In the genomic region with DNA sequence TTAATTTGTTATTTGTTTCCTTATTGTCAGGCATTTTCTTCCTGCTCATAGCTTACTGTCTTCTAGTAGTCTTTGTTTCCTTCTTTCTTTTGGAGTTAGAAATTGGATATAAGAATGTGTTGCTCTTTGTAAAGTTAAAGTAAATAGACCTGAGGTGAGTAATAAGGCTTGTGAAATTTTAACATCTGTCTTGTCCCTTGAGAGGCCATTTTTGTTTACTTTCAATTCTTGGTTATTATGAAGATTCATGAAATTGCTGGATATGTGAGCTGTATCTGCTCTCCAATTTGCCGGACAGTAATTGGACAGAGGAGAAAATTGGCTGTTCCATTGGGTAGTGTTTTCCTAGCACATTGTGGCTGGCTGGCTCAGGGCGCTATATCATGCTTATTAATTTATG, we compare ENCODE assay signal across 24 cellular contexts.
DNase-seq lines count a peak whose midpoint lies in the region; ATAC-seq, FAIRE-seq and TF ChIP-seq lines count a peak whose summit lies in the region.
"Had no signal": no experiment of that assay in that cellular context is flagged by ENCODE, and none has a peak within 500 bp of the region (broad histone marks: within the 10 kb centered on the region; RNA-seq: fewer than 3 reads in every experiment).

No MANE protein-coding gene starts in this region.

- no peaks in the 10 kb centered on the region for H4K20me1 ChIP-seq in astrocyte (ENCODE audit: insufficient read depth, low read length)

- 79% methylated on average over 2 of the region's 2 CpGs for WGBS in A549 (ENCODE audit: missing lambda C conversion rate)
- WGBS in gastroesophageal sphincter (ENCODE audit: low coverage in 1 of 2), 2 donors, result 59 to 86% methylated on average over 2 of the region's 2 CpGs

- no peaks in the 10 kb centered on the region for H3K9me3 ChIP-seq in A549
- no peaks in the 10 kb centered on the region for H3K9me3 ChIP-seq in astrocyte (ENCODE audit: insufficient read depth, low read depth, low read length)
- H3K9me3 ChIP-seq in gastroesophageal sphincter, result no peaks in the 10 kb centered on the region
- H3K9me3 ChIP-seq: heart right ventricle had no signal

- H3K27me3 ChIP-seq in astrocyte (ENCODE audit: insufficient read depth, low read length), result peaks cover 3% of the 10 kb centered on the region
- no peaks in the 10 kb centered on the region for H3K27me3 ChIP-seq in gastroesophageal sphincter
- H3K27me3 ChIP-seq: heart right ventricle had no signal

- TF ChIP-seq CTCF in A549 (IDR thresholded peaks at IDR 0.05), result no peak
- TF ChIP-seq CTCF in astrocyte (IDR thresholded peaks at IDR 0.05; ENCODE audit: insufficient read depth, low read depth, low read length), result no peak
- TF ChIP-seq CTCF in gastroesophageal sphincter (IDR thresholded peaks at IDR 0.05), result no peak
- TF ChIP-seq CTCF in chondrocyte (IDR thresholded peaks at IDR 0.05), result no peak

- CTCF ChIA-PET in A549 (lab: Yijun Ruan, JAX), result no interaction called here

- TF ChIP-seq POLR2A in A549 (IDR thresholded peaks at IDR 0.05; ENCODE audit: low read length), result no peak
- no peak for TF ChIP-seq POLR2A in gastroesophageal sphincter (IDR thresholded peaks at IDR 0.05)

- no peak overlapping the region for H2AFZ ChIP-seq in astrocyte (ENCODE audit: low read depth, low read length)

- H3K27ac ChIP-seq in A549 (no peak overlapping the region), astrocyte (ENCODE audit: low read depth, low read length) (no peak overlapping the region), gastroesophageal sphincter (no peak overlapping the region)
- H3K27ac ChIP-seq: heart right ventricle had no signal

- no peak for TF ChIP-seq EP300 in A549 (IDR thresholded peaks at IDR 0.05)
- TF ChIP-seq EP300 in gastroesophageal sphincter (IDR thresholded peaks at IDR 0.05), result no peak

- H3K36me3 ChIP-seq in astrocyte (ENCODE audit: insufficient read depth, low read length), result no peaks in the 10 kb centered on the region
- H3K36me3 ChIP-seq in gastroesophageal sphincter, result no peaks in the 10 kb centered on the region
- H3K36me3 ChIP-seq: heart right ventricle had no signal

- FAIRE-seq in A549 (lab: Jason Lieb, UNC) (no peak), astrocyte (lab: Jason Lieb, UNC) (no peak)

- H3K4me1 Mint-ChIP-seq in astrocyte (ENCODE audit: low read depth, unreplicated experiment), result no peaks in the 10 kb centered on the region
- peaks cover 11% of the 10 kb centered on the region for H3K4me1 Mint-ChIP-seq in chondrocyte (ENCODE audit: low read depth)
- H3K4me1 Mint-ChIP-seq in activated T-helper 17 cell treated with anti-CD3 and anti-CD28 coated beads, Interleukin-2, amount 50 U/mL, for 72 hours, result peaks cover 5% of the 10 kb centered on the region
- H3K4me1 Mint-ChIP-seq: activated CD8-positive, alpha-beta memory T cell treated with anti-CD3 and anti-CD28 coated beads, Interleukin-2, amount 10 ng/mL, durations not matched to agents 7 days and 5 days; naive B cell; stimulated activated memory B cell treated with anti-CD40 and anti-IgM and Interleukin-4, amounts not matched to agents 10 μg/mL and 1 μg/mL and 100 μg/mL, for 72 hours had no signal

- H3K9me3 Mint-ChIP-seq in astrocyte (ENCODE audit: unreplicated experiment), result peaks cover 3% of the 10 kb centered on the region
- H3K9me3 Mint-ChIP-seq in chondrocyte (ENCODE audit: low read depth), result peaks cover 4% of the 10 kb centered on the region
- H3K9me3 Mint-ChIP-seq in activated T-helper 17 cell treated with anti-CD3 and anti-CD28 coated beads, Interleukin-2, amount 50 U/mL, for 72 hours, result peaks cover 4% of the 10 kb centered on the region

- H3K27me3 Mint-ChIP-seq in astrocyte (ENCODE audit: low read depth, unreplicated experiment) (no peaks in the 10 kb centered on the region), chondrocyte (ENCODE audit: low read depth) (no peaks in the 10 kb centered on the region)
- no peaks in the 10 kb centered on the region for H3K27me3 Mint-ChIP-seq in activated T-helper 17 cell treated with anti-CD3 and anti-CD28 coated beads, Interleukin-2, amount 50 U/mL, for 72 hours
- H3K27me3 Mint-ChIP-seq: activated CD8-positive, alpha-beta memory T cell treated with anti-CD3 and anti-CD28 coated beads, Interleukin-2, amount 10 ng/mL, durations not matched to agents 7 days and 5 days; naive B cell; stimulated activated memory B cell treated with anti-CD40 and anti-IgM and Interleukin-4, amounts not matched to agents 10 μg/mL and 1 μg/mL and 100 μg/mL, for 72 hours had no signal

- peak in 1 of 2 experiments; percentile 16 for DNase-seq in A549 (ENCODE audit: low read depth in 1 of 2, low spot score in 1 of 2)
- peak; percentile 11 for DNase-seq in GM04503 (ENCODE audit: low read depth)
- DNase-seq in astrocyte (ENCODE audit: low read depth), result peak; percentile 44
- no peak for DNase-seq in chondrocyte (ENCODE audit: low spot score)
- DNase-seq: activated CD4-positive, alpha-beta T cell treated with anti-CD3 and anti-CD28 coated beads for 1 hour; activated CD8-positive, alpha-beta memory T cell treated with anti-CD3 and anti-CD28 coated beads, Interleukin-2, amount 10 ng/mL, durations not matched to agents 7 days and 5 days; activated effector memory CD4-positive, alpha-beta T cell treated with Interleukin-2 at 50 U/mL for 16 hours; amniotic stem cell; COR-L47; heart right ventricle; KG1; naive B cell; NCI-H1092 treated with DMSO at 0.1 percent for 48 hours; NCI-H2107; NCI-H748 treated with DMSO at 0.1 percent for 48 hours; trophoblast cell had no signal

- H3K9ac ChIP-seq in astrocyte (ENCODE audit: low read length), result no peak overlapping the region

- peaks cover 16% of the 10 kb centered on the region; the same call in 2 of the 3 replicates for H3K4me1 ChIP-seq in A549
- peaks cover 8% of the 10 kb centered on the region for H3K4me1 ChIP-seq in astrocyte (ENCODE audit: insufficient read depth, low read length)
- H3K4me1 ChIP-seq in gastroesophageal sphincter, result no peaks in the 10 kb centered on the region
- H3K4me1 ChIP-seq: heart right ventricle had no signal

- H3K27ac Mint-ChIP-seq in astrocyte (ENCODE audit: unreplicated experiment), result no peak overlapping the region
- no peak overlapping the region for H3K27ac Mint-ChIP-seq in chondrocyte (ENCODE audit: unreplicated experiment)
- no peak overlapping the region for H3K27ac Mint-ChIP-seq in activated T-helper 17 cell treated with anti-CD3 and anti-CD28 coated beads, Interleukin-2, amount 50 U/mL, for 72 hours
- H3K27ac Mint-ChIP-seq: activated CD8-positive, alpha-beta memory T cell treated with anti-CD3 and anti-CD28 coated beads, Interleukin-2, amount 10 ng/mL, durations not matched to agents 7 days and 5 days; naive B cell; stimulated activated memory B cell treated with anti-CD40 and anti-IgM and Interleukin-4, amounts not matched to agents 10 μg/mL and 1 μg/mL and 100 μg/mL, for 72 hours; T-helper 2 cell treated with Interferon-gamma antibody and Interleukin-4, amounts not matched to agents 5 μg/mL and 100 μg/mL, for 36 hours had no signal

- H3K36me3 Mint-ChIP-seq in astrocyte (ENCODE audit: low read depth, unreplicated experiment), result peaks cover 2% of the 10 kb centered on the region
- no peaks in the 10 kb centered on the region for H3K36me3 Mint-ChIP-seq in chondrocyte (ENCODE audit: low read depth)
- peaks cover 5% of the 10 kb centered on the region for H3K36me3 Mint-ChIP-seq in activated T-helper 17 cell treated with anti-CD3 and anti-CD28 coated beads, Interleukin-2, amount 50 U/mL, for 72 hours (ENCODE audit: low read depth)

- H3K4me3 ChIP-seq in A549 (no peak overlapping the region), astrocyte (ENCODE audit: insufficient read depth, low read depth, low read length) (no peak overlapping the region), gastroesophageal sphincter (no peak overlapping the region)
- H3K4me3 ChIP-seq: GM12878, heart right ventricle, lung had no signal

- POLR2A ChIA-PET in A549 (lab: Yijun Ruan, JAX), result no interaction called here

- H3K4me3 Mint-ChIP-seq in astrocyte (ENCODE audit: unreplicated experiment) (no peak overlapping the region), chondrocyte (ENCODE audit: unreplicated experiment) (no peak overlapping the region)
- no peak overlapping the region for H3K4me3 Mint-ChIP-seq in activated T-helper 17 cell treated with anti-CD3 and anti-CD28 coated beads, Interleukin-2, amount 50 U/mL, for 72 hours
- H3K4me3 Mint-ChIP-seq: activated CD8-positive, alpha-beta memory T cell treated with anti-CD3 and anti-CD28 coated beads, Interleukin-2, amount 10 ng/mL, durations not matched to agents 7 days and 5 days; naive B cell; stimulated activated memory B cell treated with anti-CD40 and anti-IgM and Interleukin-4, amounts not matched to agents 10 μg/mL and 1 μg/mL and 100 μg/mL, for 72 hours; T-helper 2 cell treated with Interferon-gamma antibody and Interleukin-4, amounts not matched to agents 5 μg/mL and 100 μg/mL, for 36 hours had no signal

- TF ChIP-seq RAD21 in A549 (conservative IDR thresholded peaks at IDR 0.05 in 1 of 2, IDR thresholded peaks at IDR 0.05 in 1 of 2), result no peak

- no peak for ATAC-seq in A549
- ATAC-seq in gastroesophageal sphincter, result peak; percentile 62
- ATAC-seq in GM18498 (IDR thresholded peaks at IDR 0.05; ENCODE audit: unreplicated experiment), result no peak
- ATAC-seq in GM19452 (IDR thresholded peaks at IDR 0.05; ENCODE audit: unreplicated experiment), result no peak
- ATAC-seq in activated T-helper 17 cell treated with anti-CD3 and anti-CD28 coated beads, Interleukin-2, amount 50 U/mL, for 72 hours (replicated peaks), result no peak
- ATAC-seq: activated CD8-positive, alpha-beta memory T cell treated with anti-CD3 and anti-CD28 coated beads, Interleukin-2, amount 10 ng/mL, durations not matched to agents 7 days and 5 days; GM12878; heart right ventricle; stimulated activated memory B cell treated with anti-CD40 and anti-IgM and Interleukin-4, amounts not matched to agents 10 μg/mL and 1 μg/mL and 100 μg/mL, for 72 hours had no signal

- H3K79me2 ChIP-seq in astrocyte (ENCODE audit: insufficient read depth, low read length), result no peaks in the 10 kb centered on the region

- H3K4me2 ChIP-seq in A549 (peak overlapping the region; percentile 42), astrocyte (ENCODE audit: low read length) (no peak overlapping the region)

TF ChIP-seq in A549, 52 proteins besides CTCF, POLR2A, EP300 and RAD21:
- no peak for TF ChIP-seq MAFK (IDR thresholded peaks at IDR 0.05; ENCODE audit: partially characterized antibody)
- TF ChIP-seq RCOR1 (IDR thresholded peaks at IDR 0.05; ENCODE audit: low read depth, low read length), result no peak
- TF ChIP-seq JUN (IDR thresholded peaks at IDR 0.05), result no peak
- TF ChIP-seq CEBPB (IDR thresholded peaks at IDR 0.05), result peak in 1 of 2 experiments; percentile 30; a peak in 1 of 4 replicates
- no peak for TF ChIP-seq SMC3 (IDR thresholded peaks at IDR 0.05)
- TF ChIP-seq HOXA7 (CRISPR knock-in tag; IDR thresholded peaks at IDR 0.05), result no peak
- TF ChIP-seq MYC (IDR thresholded peaks at IDR 0.05; ENCODE audit: borderline replicate concordance, low read length), result no peak
- no peak for TF ChIP-seq FOSB (CRISPR knock-in tag; IDR thresholded peaks at IDR 0.05)
- no peak for TF ChIP-seq EHMT2 (IDR thresholded peaks at IDR 0.05; ENCODE audit: low read depth)
